23 cellular contexts compared by ENCODE assay signal in the genomic region with DNA sequence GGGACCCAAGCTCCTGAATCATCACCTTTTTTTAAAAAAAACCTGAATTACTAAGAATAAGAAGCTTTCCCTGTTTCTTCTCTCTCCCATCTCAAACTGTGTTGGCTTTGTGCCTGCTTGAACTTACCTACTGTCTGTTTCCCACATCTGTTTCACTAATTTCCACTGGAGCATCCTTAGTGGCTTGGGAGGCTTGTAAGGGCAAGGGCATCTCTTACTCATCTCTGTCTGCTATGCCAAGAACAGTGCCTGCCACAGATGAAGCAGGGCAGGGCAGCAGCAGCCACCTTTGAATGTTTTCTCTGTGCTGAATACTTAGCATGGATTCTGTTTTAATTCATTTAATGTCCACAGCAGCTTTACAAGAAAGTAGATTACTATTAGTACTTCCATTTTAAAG. TPM values are rescaled to one million over a fixed set of nuclear protein-coding genes. Genes with fewer than 3 reads are reported as not detected.
DNase-seq lines count a peak whose midpoint lies in the region; ATAC-seq and TF ChIP-seq lines count a peak whose summit lies in the region.
"Had no signal": no experiment of that assay in that cellular context is flagged by ENCODE, and none has a peak within 500 bp of the region (broad histone marks: within the 10 kb centered on the region; RNA-seq: fewer than 3 reads in every experiment).

No MANE protein-coding gene starts in this region.

- CTCF ChIA-PET in CD4-positive, alpha-beta memory T cell (lab: Charles Lee; ENCODE audit: partially characterized antibody) = interaction anchor here (1.3 kb wide), 1 partner anchor 175 kb away, joined by 4 read pairs; no protein-coding TSS in a partner anchor
- CTCF ChIA-PET in naive thymus-derived CD4-positive, alpha-beta T cell (lab: Charles Lee) = no interaction called here

- ATAC-seq in naive thymus-derived CD4-positive, alpha-beta T cell = no peak
- ATAC-seq: K562, upper lobe of right lung had no signal

- H3K27me3 ChIP-seq in CD4-positive, alpha-beta memory T cell (ENCODE audit: insufficient read depth, low read length) = no peaks in the 10 kb centered on the region
- no peaks in the 10 kb centered on the region for H3K27me3 ChIP-seq in naive thymus-derived CD4-positive, alpha-beta T cell (ENCODE audit: control insufficient read depth in 2 of 2, insufficient read depth in 2 of 2, low read length in 2 of 2)
- H3K27me3 ChIP-seq in prostate gland (replicated peaks; ENCODE audit: insufficient read depth) = no peaks in the 10 kb centered on the region
- H3K27me3 ChIP-seq: Peyer's patch, stomach, upper lobe of right lung had no signal

- TF ChIP-seq CTCF in prostate gland (IDR thresholded peaks at IDR 0.05) = no peak

- H3K36me3 Mint-ChIP-seq in CD4-positive, alpha-beta memory T cell = peaks cover 27 to 32% of the 10 kb centered on the region in 2 donors
- peaks cover 17% of the 10 kb centered on the region for H3K36me3 Mint-ChIP-seq in activated naive CD8-positive, alpha-beta T cell
- H3K36me3 Mint-ChIP-seq in naive thymus-derived CD4-positive, alpha-beta T cell = peaks cover 0 to 42% (median 29%) of the 10 kb centered on the region in 5 donors

- no peak for TF ChIP-seq POLR2A in prostate gland (IDR thresholded peaks at IDR 0.05)

- intact Hi-C loops in CD4-positive, alpha-beta memory T cell (cut with micrococcal nuclease) = loop anchor here (2.0 to 5.0 kb wide), 2 partner anchors 18 to 36 kb away; no protein-coding TSS in a partner anchor
- intact Hi-C loops in naive thymus-derived CD4-positive, alpha-beta T cell (cut with micrococcal nuclease) = no loop called here
- intact Hi-C loops in prostate gland (cut with DNase I) = no loop called here

- H3K27me3 Mint-ChIP-seq in CD4-positive, alpha-beta memory T cell = no peaks in the 10 kb centered on the region
- no peaks in the 10 kb centered on the region for H3K27me3 Mint-ChIP-seq in activated naive CD8-positive, alpha-beta T cell
- no peaks in the 10 kb centered on the region for H3K27me3 Mint-ChIP-seq in naive thymus-derived CD4-positive, alpha-beta T cell
- H3K27me3 Mint-ChIP-seq: brain had no signal

- H3K4me1 Mint-ChIP-seq in CD4-positive, alpha-beta memory T cell = peaks cover 50 to 76% (median 62%) of the 10 kb centered on the region in 4 donors
- H3K4me1 Mint-ChIP-seq in activated naive CD8-positive, alpha-beta T cell (ENCODE audit: low read depth) = peaks cover 88% of the 10 kb centered on the region
- peaks cover 40 to 94% (median 85%) of the 10 kb centered on the region in 7 donors for H3K4me1 Mint-ChIP-seq in naive thymus-derived CD4-positive, alpha-beta T cell

- H3K4me3 Mint-ChIP-seq in CD4-positive, alpha-beta memory T cell = peak overlapping the region in 4 of 8 donors; percentile 3 to 72 (median 46)
- peak overlapping the region; percentile 30 for H3K4me3 Mint-ChIP-seq in activated naive CD8-positive, alpha-beta T cell
- peak overlapping the region in 6 of 10 donors; percentile 25 to 60 (median 34) for H3K4me3 Mint-ChIP-seq in naive thymus-derived CD4-positive, alpha-beta T cell
- H3K4me3 Mint-ChIP-seq: brain, neural crest cell had no signal

- peaks cover 71% of the 10 kb centered on the region for H3K4me1 ChIP-seq in CD4-positive, alpha-beta memory T cell (ENCODE audit: insufficient read depth, low read length)
- H3K4me1 ChIP-seq in naive thymus-derived CD4-positive, alpha-beta T cell (ENCODE audit: control insufficient read depth in 2 of 2, insufficient read depth in 2 of 2, low read length in 2 of 2) = peaks cover 40% of the 10 kb centered on the region in 2 donors
- H3K4me1 ChIP-seq in prostate gland (replicated peaks) = peaks cover 3% of the 10 kb centered on the region

- H3K36me3 ChIP-seq in CD4-positive, alpha-beta memory T cell (ENCODE audit: insufficient read depth, low read length) = peaks cover 12% of the 10 kb centered on the region
- peaks cover 0 to 21% (median 8%) of the 10 kb centered on the region in 3 experiments for H3K36me3 ChIP-seq in naive thymus-derived CD4-positive, alpha-beta T cell (ENCODE audit: control insufficient read depth in 2 of 3, insufficient read depth in 3 of 3, low read length in 3 of 3)
- H3K36me3 ChIP-seq in prostate gland = no peaks in the 10 kb centered on the region

- no peak overlapping the region for H3K27ac ChIP-seq in CD4-positive, alpha-beta memory T cell (ENCODE audit: low read depth, low read length)
- no peak overlapping the region for H3K27ac ChIP-seq in naive thymus-derived CD4-positive, alpha-beta T cell (ENCODE audit: low read depth, low read length)
- no peak overlapping the region for H3K27ac ChIP-seq in prostate gland
- H3K27ac ChIP-seq: Peyer's patch, upper lobe of right lung, VCaP had no signal

- peaks cover 0 to 2% (median 0%) of the 10 kb centered on the region in 8 donors for H3K9me3 Mint-ChIP-seq in CD4-positive, alpha-beta memory T cell
- peaks cover 4% of the 10 kb centered on the region for H3K9me3 Mint-ChIP-seq in activated naive CD8-positive, alpha-beta T cell (ENCODE audit: low read depth)
- peaks cover 0 to 4% (median 0%) of the 10 kb centered on the region in 11 donors for H3K9me3 Mint-ChIP-seq in naive thymus-derived CD4-positive, alpha-beta T cell
- H3K9me3 Mint-ChIP-seq: neural crest cell had no signal

- H3K9me3 ChIP-seq in CD4-positive, alpha-beta memory T cell (ENCODE audit: control insufficient read depth in 1 of 2, low read length in 2 of 2) = no peaks in the 10 kb centered on the region
- H3K9me3 ChIP-seq in naive thymus-derived CD4-positive, alpha-beta T cell (ENCODE audit: control insufficient read depth in 2 of 3, low read length in 3 of 3) = no peaks in the 10 kb centered on the region
- no peaks in the 10 kb centered on the region for H3K9me3 ChIP-seq in prostate gland
- H3K9me3 ChIP-seq: Peyer's patch, stomach, upper lobe of right lung had no signal

- DNase-seq in NCI-H2171 treated with DMSO at 0.1 percent for 48 hours (lab: John Stamatoyannopoulos, UW) = peak; percentile 17
- no peak for DNase-seq in NCI-H2171 (lab: John Stamatoyannopoulos, UW)
- DNase-seq in CD4-positive, alpha-beta memory T cell = no peak
- DNase-seq in naive thymus-derived CD4-positive, alpha-beta T cell = no peak
- no peak for DNase-seq in NCI-H345 (lab: John Stamatoyannopoulos, UW)
- DNase-seq in prostate gland (ENCODE audit: low spot score) = no peak
- no peak for DNase-seq in NOMO-1 (lab: John Stamatoyannopoulos, UW; ENCODE audit: unreplicated experiment in 2 of 2)
- DNase-seq: 8988T; activated naive CD4-positive, alpha-beta T cell; C1 segment of cervical spinal cord; dermis blood vessel endothelial cell; DMS79 treated with DMSO at 0.1 percent for 48 hours; erythroblast; glutamatergic neuron; NCI-H1092; Peyer's patch; stomach; upper lobe of right lung had no signal

- POLR2A ChIA-PET in CD4-positive, alpha-beta memory T cell (lab: Charles Lee; ENCODE audit: partially characterized antibody) = no interaction called here
- POLR2A ChIA-PET in naive thymus-derived CD4-positive, alpha-beta T cell (lab: Charles Lee) = interaction anchor here (1.4 kb wide), 1 partner anchor 12 kb away, joined by 7 read pairs; no protein-coding TSS in a partner anchor

- peak overlapping the region; percentile 24 to 89 (median 54) for H3K27ac Mint-ChIP-seq in CD4-positive, alpha-beta memory T cell
- H3K27ac Mint-ChIP-seq in activated naive CD8-positive, alpha-beta T cell = peak overlapping the region; percentile 83
- peak overlapping the region in 8 of 9 donors; percentile 55 to 91 (median 73) for H3K27ac Mint-ChIP-seq in naive thymus-derived CD4-positive, alpha-beta T cell

- no peak overlapping the region for H3K4me3 ChIP-seq in CD4-positive, alpha-beta memory T cell (ENCODE audit: low read length in 2 of 2)
- no peak overlapping the region for H3K4me3 ChIP-seq in naive thymus-derived CD4-positive, alpha-beta T cell (ENCODE audit: low read length)
- no peak overlapping the region for H3K4me3 ChIP-seq in prostate gland
- H3K4me3 ChIP-seq: K562, Peyer's patch, stomach, upper lobe of right lung had no signal

RNA-seq across cellular contexts. Expression of a gene that starts 42.3 kb away (rescaled TPM):
- total RNA-seq in CD4-positive, alpha-beta memory T cell = 100 to 1,000 TPM; 104 to 108 TPM
- 10 to 100 TPM; 39.8 to 50.5 TPM for polyA plus RNA-seq in CD4-positive, alpha-beta memory T cell
- total RNA-seq in naive thymus-derived CD4-positive, alpha-beta T cell = 100 to 1,000 TPM in 4 of 5 experiments, 10 to 100 TPM in 1; 71.9 to 176 (median 146) TPM
- 10 to 100 TPM; 63.4 to 66.2 TPM for polyA plus RNA-seq in naive thymus-derived CD4-positive, alpha-beta T cell
- total RNA-seq in prostate gland = 10 to 100 TPM; 18.9 to 38.1 TPM
